In the genomic region with DNA sequence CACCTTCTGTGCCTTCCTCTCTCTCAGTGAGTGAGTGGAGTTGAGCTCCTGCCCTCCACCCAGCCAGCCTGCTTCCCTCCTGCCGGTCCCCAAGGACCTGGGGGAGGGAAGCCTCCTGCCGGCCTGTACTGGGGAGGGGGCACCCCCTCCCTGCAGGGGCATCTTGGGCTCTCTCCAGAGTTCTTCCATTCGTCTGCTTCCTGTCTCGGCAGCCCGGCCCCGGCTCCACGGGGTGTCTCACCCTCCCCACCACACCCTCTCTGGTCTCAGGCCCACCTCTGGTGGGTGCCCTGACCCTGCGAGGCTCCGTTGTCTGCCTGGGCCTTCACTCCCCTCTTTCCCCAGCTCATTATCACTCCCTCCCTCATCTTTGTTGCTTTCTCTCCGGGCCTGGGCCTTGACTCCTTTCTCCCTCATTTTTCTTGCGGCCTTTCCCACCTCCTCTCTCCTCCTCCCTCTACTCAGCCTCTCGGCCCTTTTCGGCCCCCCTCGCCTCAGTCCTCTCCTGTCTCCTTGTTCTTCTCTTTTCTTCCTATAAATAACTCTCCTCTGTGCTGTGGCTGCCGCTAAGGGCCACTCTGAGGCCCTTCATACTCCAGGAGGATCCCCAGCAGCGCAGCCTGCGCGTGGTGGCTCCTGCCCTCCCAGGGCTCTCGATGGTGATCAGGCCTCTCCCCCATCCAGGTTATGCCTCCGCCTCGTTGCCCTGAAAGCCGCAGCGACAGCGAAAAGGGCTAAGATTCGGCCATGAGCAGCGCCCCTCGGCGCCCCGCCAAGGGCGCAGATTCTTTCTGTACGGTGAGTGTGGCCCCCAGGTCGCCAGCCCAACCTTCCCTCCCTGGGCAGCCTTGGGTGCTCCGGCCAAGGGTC, we compare ENCODE assay signal across 9 cellular contexts. TPM values are rescaled to one million over a fixed set of nuclear protein-coding genes. Genes with fewer than 3 reads are reported as not detected.
A peak's percentile ranks its signal among the peaks of the same experiment; 100 is the strongest.
DNase-seq lines count a peak whose midpoint lies in the region; ATAC-seq and TF ChIP-seq lines count a peak whose summit lies in the region.
"Had no signal": no experiment of that assay in that cellular context is flagged by ENCODE, and none has a peak within 500 bp of the region (broad histone marks: within the 10 kb centered on the region; RNA-seq: fewer than 3 reads in every experiment).

No MANE protein-coding gene starts in this region.

- DNase-seq in right atrium auricular region (ENCODE audit: low spot score) (no peak), left cardiac atrium (no peak), adrenal gland (no peak), lower lobe of right lung (peak; percentile 73), uterus (peak in 1 of 2 donors; percentile 39), mesenteric fat pad (ENCODE audit: low spot score) (no peak), NK-92 (lab: John Stamatoyannopoulos, UW; ENCODE audit: unreplicated experiment) (no peak)
- DNase-seq: stimulated activated CD4-positive, alpha-beta T cell treated with anti-CD3 and anti-CD28 coated beads, Interleukin-4, amount 100 ng/mL, for 1 hour had no signal

- intact Hi-C loops in left cardiac atrium (cut with DNase I) = loop anchor here in 1 of 2 donors (2.0 kb wide), 1 partner anchor 23 kb away; no protein-coding TSS in a partner anchor
- intact Hi-C loops in adrenal gland (cut with DNase I) = no loop called here
- intact Hi-C loops in lower lobe of right lung (cut with DNase I) = no loop called here
- intact Hi-C loops in uterus (cut with DNase I; ENCODE audit: low total_unique reads) = no loop called here

- ATAC-seq in left cardiac atrium (no peak), lower lobe of right lung (peak; percentile 16 to 30), GM21576 (IDR thresholded peaks at IDR 0.05; ENCODE audit: unreplicated experiment) (no peak)

- H3K4me1 ChIP-seq in right atrium auricular region (peaks cover 0 to 61% of the 10 kb centered on the region in 2 donors), adrenal gland (replicated peaks in 1 of 2) (peaks cover 40 to 54% of the 10 kb centered on the region in 2 donors), lower lobe of right lung (peaks cover 44% of the 10 kb centered on the region), uterus (peaks cover 0 to 33% of the 10 kb centered on the region in 2 donors)

- H3K27me3 ChIP-seq in right atrium auricular region = no peaks in the 10 kb centered on the region
- H3K27me3 ChIP-seq in adrenal gland = no peaks in the 10 kb centered on the region
- no peaks in the 10 kb centered on the region for H3K27me3 ChIP-seq in lower lobe of right lung (ENCODE audit: low read depth)
- no peaks in the 10 kb centered on the region for H3K27me3 ChIP-seq in uterus

- peak overlapping the region in 1 of 2 donors; percentile 85 for H3K4me3 ChIP-seq in right atrium auricular region
- H3K4me3 ChIP-seq in adrenal gland = peak overlapping the region in 1 of 4 donors; percentile 98
- peak overlapping the region; percentile 72 for H3K4me3 ChIP-seq in lower lobe of right lung
- H3K4me3 ChIP-seq in uterus = peak overlapping the region in 1 of 2 donors; percentile 71

- 56 to 67% (median 57%) methylated on average over 30 to 33 of the region's 33 CpGs for WGBS in adrenal gland, 4 donors

- peaks cover 24% of the 10 kb centered on the region for H3K36me3 ChIP-seq in right atrium auricular region
- peaks cover 0 to 26% of the 10 kb centered on the region in 2 donors for H3K36me3 ChIP-seq in adrenal gland (replicated peaks in 1 of 2)
- peaks cover 37% of the 10 kb centered on the region for H3K36me3 ChIP-seq in lower lobe of right lung
- H3K36me3 ChIP-seq in uterus = no peaks in the 10 kb centered on the region

- TF ChIP-seq POLR2A in adrenal gland (IDR thresholded peaks at IDR 0.05) (no peak), uterus (IDR thresholded peaks at IDR 0.05) (no peak)

- H3K9me3 ChIP-seq in right atrium auricular region = no peaks in the 10 kb centered on the region
- H3K9me3 ChIP-seq in adrenal gland (replicated peaks in 1 of 3) = no peaks in the 10 kb centered on the region
- no peaks in the 10 kb centered on the region for H3K9me3 ChIP-seq in lower lobe of right lung
- no peaks in the 10 kb centered on the region for H3K9me3 ChIP-seq in uterus

- H3K27ac ChIP-seq in right atrium auricular region (peak overlapping the region; percentile 94 to 97), adrenal gland (peak overlapping the region in 3 of 5 donors; percentile 92 to 96 (median 96)), lower lobe of right lung (peak overlapping the region; percentile 36), uterus (peak overlapping the region; percentile 98 to 99)

- TF ChIP-seq CTCF in right atrium auricular region (IDR thresholded peaks at IDR 0.05) = no peak
- no peak for TF ChIP-seq CTCF in adrenal gland (IDR thresholded peaks at IDR 0.05)
- TF ChIP-seq CTCF in lower lobe of right lung (IDR thresholded peaks at IDR 0.05) = no peak
- TF ChIP-seq CTCF in uterus (IDR thresholded peaks at IDR 0.05) = no peak

RNA-seq across cellular contexts. Expression of gene SLC4A2, which starts 2.1 kb away (rescaled TPM):
- total RNA-seq in right atrium auricular region = 100 to 1,000 TPM in 1 of 2 donors, 10 to 100 TPM in 1; 55.3 to 114 TPM
- total RNA-seq in left cardiac atrium = 100 to 1,000 TPM in 1 of 2 donors, 10 to 100 TPM in 1; 71.6 to 107 TPM
- total RNA-seq in adrenal gland = 100 to 1,000 TPM in 7 of 8 donors, 10 to 100 TPM in 1; 67.4 to 179 (median 155) TPM
- polyA plus RNA-seq in adrenal gland = 100 to 1,000 TPM in 2 of 3 donors, 10 to 100 TPM in 1; 31.5 to 258 (median 157) TPM
- 182 TPM for total RNA-seq in lower lobe of right lung
- total RNA-seq in uterus = 100 to 1,000 TPM in 2 of 4 donors, 10 to 100 TPM in 2; 37.4 to 177 (median 88.6) TPM
- 130 TPM for total RNA-seq in mesenteric fat pad

RNA-seq across cellular contexts. Expression of gene CDK5, which starts 3.8 kb away (rescaled TPM):
- total RNA-seq in right atrium auricular region (1 to 10 TPM; 4.4 to 4.9 TPM), left cardiac atrium (1 to 10 TPM; 5.1 to 7.8 TPM), adrenal gland (10 to 100 TPM; 15.4 to 26.0 (median 21.8) TPM), lower lobe of right lung (13.7 TPM), uterus (1 to 10 TPM in 3 of 4 donors, under 1 TPM in 1; 0.51 to 9.3 (median 2.7) TPM), mesenteric fat pad (7.3 TPM)
- polyA plus RNA-seq in adrenal gland = 10 to 100 TPM; 15.8 to 19.3 (median 15.9) TPM

RNA-seq across cellular contexts. Expression of gene ASIC3, which starts 13.1 kb away (rescaled TPM):
- 1 to 10 TPM; 1.1 to 1.2 TPM for total RNA-seq in right atrium auricular region
- 1 to 10 TPM; 4.0 to 4.2 TPM for total RNA-seq in left cardiac atrium
- total RNA-seq in adrenal gland = 1 to 10 TPM in 4 of 8 donors, under 1 TPM in 3, not detected in 1; 0.24 to 2.3 (median 1.3) TPM
- 10 to 100 TPM in 2 of 3 donors, 1 to 10 TPM in 1; 1.2 to 32.7 (median 10.0) TPM for polyA plus RNA-seq in adrenal gland
- 3.7 TPM for total RNA-seq in lower lobe of right lung
- 10 to 100 TPM in 1 of 4 donors, 1 to 10 TPM in 2, not detected in 1; 1.0 to 16.8 (median 1.3) TPM for total RNA-seq in uterus
- 0.87 TPM for total RNA-seq in mesenteric fat pad

RNA-seq across cellular contexts. Expression of gene FASTK, which starts 19.1 kb away (rescaled TPM):
- total RNA-seq in right atrium auricular region (10 to 100 TPM; 85.9 to 96.4 TPM), left cardiac atrium (10 to 100 TPM; 62.9 to 73.2 TPM), adrenal gland (100 to 1,000 TPM in 1 of 8 donors, 10 to 100 TPM in 7; 42.0 to 112 (median 85.8) TPM), lower lobe of right lung (54.4 TPM), uterus (10 to 100 TPM; 37.1 to 84.9 (median 52.4) TPM), mesenteric fat pad (59.3 TPM)
- 100 to 1,000 TPM in 2 of 3 donors, 10 to 100 TPM in 1; 21.4 to 516 (median 281) TPM for polyA plus RNA-seq in adrenal gland

RNA-seq across cellular contexts. Expression of gene TMUB1, which starts 21.8 kb away (rescaled TPM):
- total RNA-seq in right atrium auricular region (10 to 100 TPM; 28.0 to 53.6 TPM), left cardiac atrium (10 to 100 TPM; 36.3 to 37.9 TPM), adrenal gland (10 to 100 TPM; 31.5 to 74.6 (median 43.4) TPM), lower lobe of right lung (37.4 TPM), uterus (10 to 100 TPM in 2 of 4 donors, 1 to 10 TPM in 2; 2.9 to 32.8 (median 8.6) TPM), mesenteric fat pad (31.9 TPM)
- polyA plus RNA-seq in adrenal gland = 100 to 1,000 TPM in 2 of 3 donors, 1 to 10 TPM in 1; 5.2 to 152 (median 101) TPM

Comparison
In these comparisons a context has a peak if more than half of its experiments do, and no peak if none do; other contexts are left out.
1. H3K27ac ChIP-seq: peak in every context shown above with its lines; median percentile 98 in uterus; 96 in adrenal gland; 96 in right atrium auricular region; 36 in lower lobe of right lung.
2. ATAC-seq: peak in lower lobe of right lung (2 of 2); none in left cardiac atrium (0 of 2) and GM21576 (single experiment).